8 cellular contexts compared by ENCODE assay signal in the genomic region with DNA sequence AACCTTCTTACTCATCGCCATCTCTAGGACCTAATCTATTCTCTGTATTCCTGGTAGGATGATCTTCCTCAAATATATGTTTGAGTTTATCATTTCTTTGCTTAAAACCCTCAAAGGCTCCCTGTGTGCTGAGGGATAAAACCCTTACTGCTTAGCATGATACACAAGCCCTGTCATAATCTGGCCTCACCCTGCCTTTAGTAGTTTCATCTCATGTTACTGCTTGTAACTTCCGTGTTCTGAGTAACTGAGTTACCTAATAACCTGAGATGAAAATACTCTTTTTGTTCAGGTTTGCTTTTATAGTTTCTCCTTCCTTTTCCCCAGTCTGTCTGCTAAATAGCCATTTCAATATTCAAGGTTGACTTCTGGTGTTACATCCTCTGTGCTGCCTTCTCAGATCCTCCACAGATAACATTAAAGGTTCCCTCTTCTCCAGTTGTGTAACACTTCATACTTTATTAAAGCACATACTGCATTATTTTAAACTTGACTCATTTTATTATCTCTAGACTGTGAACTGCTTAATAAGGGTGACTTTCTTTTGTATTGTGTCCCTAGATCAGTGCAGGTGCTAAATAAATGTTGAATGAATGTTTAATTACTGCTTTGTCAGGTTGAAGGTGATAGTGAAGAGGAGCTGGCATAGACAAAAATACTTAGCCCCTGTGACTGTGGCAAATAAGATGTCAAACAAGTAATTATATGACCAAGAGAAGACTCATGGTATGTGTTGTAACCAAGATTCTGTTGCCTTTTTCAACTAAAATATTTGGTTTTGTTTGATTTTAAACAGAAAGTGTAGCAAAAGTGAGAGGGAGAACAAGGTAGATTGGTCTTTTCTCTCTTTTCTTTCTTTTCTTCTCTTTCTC. TPM values are rescaled to one million over a fixed set of nuclear protein-coding genes. Genes with fewer than 3 reads are reported as not detected.
DNase-seq lines count a peak whose midpoint lies in the region; ATAC-seq and TF ChIP-seq lines count a peak whose summit lies in the region.

No MANE protein-coding gene starts in this region.

- TF ChIP-seq CTCF in GM13976 (IDR thresholded peaks at IDR 0.05; ENCODE audit: borderline replicate concordance, control extremely low read depth, extremely low read depth, insufficient read depth, missing control alignments) = no peak
- no peak for TF ChIP-seq CTCF in omental fat pad (IDR thresholded peaks at IDR 0.05)

- H3K36me3 ChIP-seq in Karpas-422 (ENCODE audit: insufficient read depth, low read length) = no peaks in the 10 kb centered on the region

- in situ Hi-C loops in GM13976 (cut with MboI; ENCODE audit: low sequenced_read_pairs, unreplicated experiment) = no loop called here

- H3K9ac ChIP-seq in Karpas-422 (ENCODE audit: low read length) = peak overlapping the region; percentile 47

- peak overlapping the region; percentile 4; the same call in 1 of the 2 replicates for H2AFZ ChIP-seq in Karpas-422 (ENCODE audit: low read length)

- H3K79me2 ChIP-seq in Karpas-422 (ENCODE audit: low read length) = peaks cover 95% of the 10 kb centered on the region

- peak overlapping the region; percentile 73 for H3K4me2 ChIP-seq in Karpas-422 (ENCODE audit: low read depth, low read length, poor library complexity, severe bottlenecking)

- peak; percentile 52 for ATAC-seq in omental fat pad (ENCODE audit: low FRiP score)
- no peak for ATAC-seq in HG02623 (IDR thresholded peaks at IDR 0.05; ENCODE audit: unreplicated experiment)
- no peak for ATAC-seq in HG03342 (IDR thresholded peaks at IDR 0.05; ENCODE audit: unreplicated experiment)

- no peaks in the 10 kb centered on the region for H3K9me2 ChIP-seq in Karpas-422 (replicated peaks; ENCODE audit: insufficient read depth, low read length)

- H3K27me3 ChIP-seq in Karpas-422 (ENCODE audit: low read length) = no peaks in the 10 kb centered on the region

- no peaks in the 10 kb centered on the region for H4K20me1 ChIP-seq in Karpas-422 (ENCODE audit: insufficient read depth, low read depth, low read length)

- H3K27ac ChIP-seq in Karpas-422 (ENCODE audit: low read length) = peak overlapping the region; percentile 83

- peak overlapping the region; percentile 33; the same call in 1 of the 2 replicates for H3K4me3 ChIP-seq in Karpas-422 (ENCODE audit: low read length)

- DNase-seq in GM13976 (ENCODE audit: low spot score) (peak; percentile 50), Karpas-422 (peak; percentile 78), dermis blood vessel endothelial cell (peak; percentile 18), omental fat pad (ENCODE audit: low spot score) (no peak), ureter (ENCODE audit: low spot score) (no peak)
- DNase-seq in stimulated activated naive CD4-positive, alpha-beta T cell treated with Interleukin-2 at 50 U/mL for 16 hours (lab: John Stamatoyannopoulos, UW) = no peak

- H3K9me3 ChIP-seq in Karpas-422 (ENCODE audit: low read length) = no peaks in the 10 kb centered on the region

- H3K4me1 ChIP-seq in Karpas-422 (ENCODE audit: low read length) = peaks cover 47% of the 10 kb centered on the region

RNA-seq across cellular contexts. Expression of gene NFAT5, which starts 47.8 kb away (rescaled TPM):
- total RNA-seq in Karpas-422 (2014; rRNA removed; shearing (Covaris generic); ENCODE audit: low replicate concordance) = 10.1 and 41.6 TPM in 2 replicates
- total RNA-seq in dermis blood vessel endothelial cell (30.5 and 46.1 TPM in 2 replicates), omental fat pad (10 to 100 TPM; 43.5 to 59.3 (median 50.8) TPM), ureter (117 TPM)

Comparison
In these comparisons a context has a peak if more than half of its experiments do, and no peak if none do; other contexts are left out.
1. DNase-seq: peak in GM13976 (single experiment), Karpas-422 (single experiment) and dermis blood vessel endothelial cell (single experiment); none in omental fat pad (single experiment), ureter (single experiment) and stimulated activated naive CD4-positive, alpha-beta T cell treated with Interleukin-2 at 50 U/mL for 16 hours (single experiment).